23 cellular contexts compared by ENCODE assay signal in genomic region chr14:42782744-42783143, GRCh38.
"Had no signal": no experiment of that assay in that cellular context is flagged by ENCODE, and none has a peak within 500 bp of the region (broad histone marks: within the 10 kb centered on the region; RNA-seq: fewer than 3 reads in every experiment).

No MANE protein-coding gene starts in this region.

- H3K27me3 ChIP-seq: dorsolateral prefrontal cortex, esophagus muscularis mucosa, foreskin keratinocyte, gastroesophageal sphincter, heart left ventricle, hepatocyte, left lung had no signal

- H3K27ac ChIP-seq: coronary artery, dorsolateral prefrontal cortex, esophagus muscularis mucosa, foreskin keratinocyte, gastroesophageal sphincter, heart left ventricle, hepatocyte, left lung, lower lobe of right lung had no signal

- H3K4me3 ChIP-seq: coronary artery, dorsolateral prefrontal cortex, esophagus muscularis mucosa, gastroesophageal sphincter, heart left ventricle, hepatocyte, left lung, lower lobe of right lung, mucosa of descending colon had no signal

- DNase-seq: dermis blood vessel endothelial cell; dorsolateral prefrontal cortex; effector CD4-positive, alpha-beta T cell; effector memory CD4-positive, alpha-beta T cell; foreskin keratinocyte; heart left ventricle; hypothalamus; immature natural killer cell; islet precursor cell; kidney; kidney glomerular epithelial cell; left colon; left lung; left ventricle myocardium superior; lower lobe of right lung; mesenchymal stem cell; mucosa of descending colon; naive B cell; naive thymus-derived CD8-positive, alpha-beta T cell had no signal

- H3K4me1 ChIP-seq: esophagus muscularis mucosa, foreskin keratinocyte, gastroesophageal sphincter, heart left ventricle, left lung, lower lobe of right lung had no signal

- H3K36me3 ChIP-seq: esophagus muscularis mucosa, gastroesophageal sphincter, heart left ventricle, left lung, lower lobe of right lung had no signal

- H3K4me2 ChIP-seq: hepatocyte had no signal

- H2AFZ ChIP-seq: hepatocyte had no signal

- H3K79me2 ChIP-seq: hepatocyte had no signal
